In genomic region chr20:2102585-2103453, GRCh38 we compare ENCODE assay signal across 1 cellular context.
A peak's percentile ranks its signal among the peaks of the same experiment; 100 is the strongest.
TF ChIP-seq lines count a peak whose summit lies in the region.

No MANE protein-coding gene starts in this region.

TF ChIP-seq in HepG2, 621 proteins besides CTCF, POLR2A, EP300 and RAD21 (continued from another document and continues in another):
- TF ChIP-seq ZBTB4 (CRISPR knock-in tag; IDR thresholded peaks at IDR 0.05; ENCODE audit: borderline replicate concordance) (no peak), ZMAT5 (CRISPR knock-in tag; IDR thresholded peaks at IDR 0.05; ENCODE audit: borderline replicate concordance, low read depth) (no peak), ZNF749 (CRISPR knock-in tag; IDR thresholded peaks at IDR 0.05; ENCODE audit: borderline replicate concordance) (peak; percentile 44), HNRNPH1 (optimal IDR thresholded peaks at IDR 0.05; ENCODE audit: low read depth, low read length) (peak; percentile 93), ZNF562 (CRISPR knock-in tag; IDR thresholded peaks at IDR 0.05; ENCODE audit: borderline replicate concordance) (no peak), LBX2 (CRISPR knock-in tag; IDR thresholded peaks at IDR 0.05; ENCODE audit: borderline replicate concordance) (no peak), ATF3 (CRISPR knock-in tag; IDR thresholded peaks at IDR 0.05) (peak; percentile 71; the same call in 1 of the 2 replicates), MBNL3 (CRISPR knock-in tag; conservative IDR thresholded peaks at IDR 0.05) (no peak), SATB2 (CRISPR knock-in tag; IDR thresholded peaks at IDR 0.05) (no peak; the same call in 1 of the 2 replicates), RORA (CRISPR knock-in tag; IDR thresholded peaks at IDR 0.05) (no peak), NR3C1 (CRISPR knock-in tag; IDR thresholded peaks at IDR 0.05) (0 out of 2 replicates have a peak, but pooled peaks have one; percentile 73), ETV6 (CRISPR knock-in tag; conservative IDR thresholded peaks at IDR 0.05) (0 out of 2 replicates have a peak, but pooled peaks have one; percentile 32), ZXDC (CRISPR knock-in tag; IDR thresholded peaks at IDR 0.05) (no peak; the same call in 1 of the 2 replicates), ZNF142 (CRISPR knock-in tag; IDR thresholded peaks at IDR 0.05) (no peak; the same call in 1 of the 2 replicates), TFAP4 (IDR thresholded peaks at IDR 0.05; ENCODE audit: borderline replicate concordance, low read depth) (no peak), FOXO1 (CRISPR knock-in tag; IDR thresholded peaks at IDR 0.05) (peak; percentile 7; the same call in 1 of the 2 replicates), NFE2 (CRISPR knock-in tag; IDR thresholded peaks at IDR 0.05) (no peak), ZNF574 (CRISPR knock-in tag; IDR thresholded peaks at IDR 0.05) (peak; percentile 74), ZUFSP (CRISPR knock-in tag; IDR thresholded peaks at IDR 0.05; ENCODE audit: borderline replicate concordance) (no peak), FOXC1 (CRISPR knock-in tag; IDR thresholded peaks at IDR 0.05; ENCODE audit: borderline replicate concordance) (peak; percentile 39; the same call in 1 of the 2 replicates), ZNF704 (CRISPR knock-in tag; IDR thresholded peaks at IDR 0.05; ENCODE audit: borderline replicate concordance) (no peak; the same call in 1 of the 2 replicates), HMGXB4 (CRISPR knock-in tag; IDR thresholded peaks at IDR 0.05; ENCODE audit: borderline replicate concordance in 1 of 2, low read depth in 1 of 2) (peak in 1 of 2 experiments; percentile 32; a peak in 2 of 4 replicates), ZNF784 (CRISPR knock-in tag; IDR thresholded peaks at IDR 0.05; ENCODE audit: borderline replicate concordance) (no peak), ZNF329 (CRISPR knock-in tag; IDR thresholded peaks at IDR 0.05; ENCODE audit: low read depth) (peak; percentile 82), ZBTB37 (CRISPR knock-in tag; IDR thresholded peaks at IDR 0.05) (peak; percentile 58; the same call in 1 of the 2 replicates)
